In the genomic region with DNA sequence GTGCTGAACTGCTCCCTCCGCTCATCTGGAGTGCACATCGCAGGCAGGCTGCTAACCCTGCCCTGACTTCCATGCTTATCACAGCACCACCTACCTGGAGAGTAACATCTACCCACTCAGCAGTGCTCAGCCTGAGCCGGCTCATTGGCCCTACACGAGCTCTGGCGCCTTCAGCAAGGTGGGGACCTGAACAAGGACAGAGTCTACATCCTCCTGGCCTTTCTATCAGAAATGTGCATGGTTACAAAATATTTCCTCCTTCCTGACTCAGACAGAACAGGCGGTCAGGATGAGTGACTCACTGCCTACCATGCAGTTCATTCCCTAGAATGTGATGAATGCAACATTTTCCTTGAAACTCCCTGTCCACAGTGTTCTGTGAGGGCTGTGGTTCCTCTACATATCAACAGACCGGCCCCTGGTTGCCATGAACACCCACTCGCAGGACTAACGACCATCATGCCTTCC, we compare ENCODE assay signal across 9 cellular contexts. TPM values are rescaled to one million over a fixed set of nuclear protein-coding genes. Genes with fewer than 3 reads are reported as not detected.
DNase-seq lines count a peak whose midpoint lies in the region; ATAC-seq, FAIRE-seq and TF ChIP-seq lines count a peak whose summit lies in the region.
"Had no signal": no experiment of that assay in that cellular context is flagged by ENCODE, and none has a peak within 500 bp of the region (broad histone marks: within the 10 kb centered on the region; RNA-seq: fewer than 3 reads in every experiment).

No MANE protein-coding gene starts in this region.

- no peak for TF ChIP-seq CTCF in Calu3 (IDR thresholded peaks at IDR 0.05; ENCODE audit: unreplicated experiment)
- no peak for TF ChIP-seq CTCF in fibroblast of mammary gland (conservative IDR thresholded peaks at IDR 0.05; ENCODE audit: control insufficient read depth, insufficient read depth, low read depth, low read length)
- no peak for TF ChIP-seq CTCF in GM13977 (IDR thresholded peaks at IDR 0.05; ENCODE audit: extremely low read depth, insufficient read depth, missing control alignments)

- in situ Hi-C loops in GM13977 (cut with MboI; ENCODE audit: low pct_unique_long_range_greater_than_20kb, low sequenced_read_pairs, unreplicated experiment): loop anchor here (25.0 kb wide), 1 partner anchor 721 kb away; no protein-coding TSS in a partner anchor

- BruUV-seq in Calu3 (replicated peaks; lab: Mats Ljungman, UMichigan): no TSS peak

- H3K36me3 Mint-ChIP-seq in Calu3 (ENCODE audit: insufficient read depth, unreplicated experiment): peaks cover 70% of the 10 kb centered on the region

- H3K4me1 Mint-ChIP-seq in Calu3 (ENCODE audit: low read depth, unreplicated experiment): peaks cover 44% of the 10 kb centered on the region

- ATAC-seq in GM19035 (IDR thresholded peaks at IDR 0.05; ENCODE audit: unreplicated experiment): no peak

- H3K9me3 Mint-ChIP-seq in Calu3 (ENCODE audit: low read depth, unreplicated experiment): no peaks in the 10 kb centered on the region

- intact Hi-C loops in Calu3 (cut with micrococcal nuclease; ENCODE audit: unreplicated experiment) (no loop called here), posterior vena cava (cut with DNase I) (no loop called here)

- no peaks in the 10 kb centered on the region for H3K27me3 Mint-ChIP-seq in Calu3 (ENCODE audit: unreplicated experiment)

- CTCF ChIA-PET in Calu3 (lab: Charles Lee): no interaction called here

- H3K27ac Mint-ChIP-seq in Calu3 (ENCODE audit: unreplicated experiment): peak overlapping the region; percentile 53

- H3K4me3 Mint-ChIP-seq in Calu3 (ENCODE audit: low read depth, unreplicated experiment): peak overlapping the region; percentile 16

- FAIRE-seq in RCC 7860 (lab: Jason Lieb, UNC): peak; percentile 92
- FAIRE-seq: frontal cortex had no signal

- DNase-seq in Calu3 (peak; percentile 62), RCC 7860 (ENCODE audit: low spot score) (peak; percentile 94), fibroblast of mammary gland (ENCODE audit: low read depth) (peak; percentile 93), posterior vena cava (ENCODE audit: low spot score) (peak; percentile 88), GM19238 (ENCODE audit: insufficient read length, low spot score) (no peak), GM13977 (ENCODE audit: low spot score) (no peak)
- no peak for DNase-seq in stimulated activated CD4-positive, alpha-beta T cell treated with anti-CD3 and anti-CD28 coated beads, Interleukin-15, amount 100 ng/mL, for 24 hours

- H3K4me3 ChIP-seq in fibroblast of mammary gland (ENCODE audit: control insufficient read depth, low read depth, low read length): no peak overlapping the region

RNA-seq across cellular contexts. Expression of gene C11orf58, which starts 53.1 kb away (rescaled TPM):
- total RNA-seq in Calu3 (2022): 153 and 157 TPM in 2 replicates
- 100 to 1,000 TPM; 100 to 101 TPM for total RNA-seq in posterior vena cava

Comparison
In these comparisons a context has a peak if more than half of its experiments do, and no peak if none do; other contexts are left out.
1. DNase-seq: peak in Calu3 (single experiment), RCC 7860 (single experiment), fibroblast of mammary gland (single experiment) and posterior vena cava (single experiment); none in GM19238 (single experiment), stimulated activated CD4-positive, alpha-beta T cell treated with anti-CD3 and anti-CD28 coated beads, Interleukin-15, amount 100 ng/mL, for 24 hours (single experiment) and GM13977 (single experiment).